ENCODE assay signal across 9 cellular contexts in genomic region chr10:3827768-3828403, GRCh38. TPM values are rescaled to one million over a fixed set of nuclear protein-coding genes. Genes with fewer than 3 reads are reported as not detected.
DNase-seq lines count a peak whose midpoint lies in the region; ATAC-seq and TF ChIP-seq lines count a peak whose summit lies in the region.
"Had no signal": no experiment of that assay in that cellular context is flagged by ENCODE, and none has a peak within 500 bp of the region (broad histone marks: within the 10 kb centered on the region; RNA-seq: fewer than 3 reads in every experiment).

No MANE protein-coding gene starts in this region.

- H3K36me3 Mint-ChIP-seq in CD8-positive, alpha-beta memory T cell: no peaks in the 10 kb centered on the region

- TF ChIP-seq CTCF in VCaP (conservative IDR thresholded peaks at IDR 0.05) (no peak), esophagus squamous epithelium (IDR thresholded peaks at IDR 0.05) (no peak), gastrocnemius medialis (IDR thresholded peaks at IDR 0.05 in 4 of 5, conservative IDR thresholded peaks at IDR 0.05 in 1 of 5) (no peak)

- ATAC-seq in gastrocnemius medialis: no peak
- ATAC-seq in HG03432 (IDR thresholded peaks at IDR 0.05; ENCODE audit: unreplicated experiment): no peak
- no peak for ATAC-seq in HG02870 (IDR thresholded peaks at IDR 0.05; ENCODE audit: unreplicated experiment)

- no peaks in the 10 kb centered on the region for H3K9me3 Mint-ChIP-seq in CD8-positive, alpha-beta memory T cell

- CTCF ChIA-PET in CD8-positive, alpha-beta memory T cell (lab: Charles Lee): interaction anchor here (1.4 to 3.4 kb wide), 4 partner anchors 17 to 48 kb away, joined by 3 to 14 read pairs (median 4); no protein-coding TSS in a partner anchor

- peaks cover 15% of the 10 kb centered on the region for H3K4me1 ChIP-seq in CD8-positive, alpha-beta memory T cell (ENCODE audit: insufficient read depth, low read length)
- H3K4me1 ChIP-seq in esophagus squamous epithelium: peaks cover 0 to 32% (median 10%) of the 10 kb centered on the region in 3 donors
- H3K4me1 ChIP-seq in gastrocnemius medialis: peaks cover 33 to 36% of the 10 kb centered on the region in 2 donors

- no peaks in the 10 kb centered on the region for H3K9me3 ChIP-seq in CD8-positive, alpha-beta memory T cell (ENCODE audit: low read length)
- H3K9me3 ChIP-seq in esophagus squamous epithelium (no peaks in the 10 kb centered on the region), gastrocnemius medialis (no peaks in the 10 kb centered on the region)

- H3K4me3 Mint-ChIP-seq in CD8-positive, alpha-beta memory T cell: peak overlapping the region; percentile 37 to 88 (median 80)

- H3K4me1 Mint-ChIP-seq in CD8-positive, alpha-beta memory T cell: peaks cover 21 to 47% (median 22%) of the 10 kb centered on the region in 3 donors

- peak overlapping the region; percentile 72 to 96 (median 94) for H3K27ac Mint-ChIP-seq in CD8-positive, alpha-beta memory T cell

- no peaks in the 10 kb centered on the region for H3K36me3 ChIP-seq in CD8-positive, alpha-beta memory T cell (ENCODE audit: insufficient read depth, low read length)
- H3K36me3 ChIP-seq in esophagus squamous epithelium (no peaks in the 10 kb centered on the region), gastrocnemius medialis (no peaks in the 10 kb centered on the region)

- H3K27me3 ChIP-seq in CD8-positive, alpha-beta memory T cell (ENCODE audit: insufficient read depth, low read length, poor library complexity, severe bottlenecking): no peaks in the 10 kb centered on the region
- no peaks in the 10 kb centered on the region for H3K27me3 ChIP-seq in esophagus squamous epithelium
- no peaks in the 10 kb centered on the region for H3K27me3 ChIP-seq in gastrocnemius medialis

- in situ Hi-C loops in gastrocnemius medialis (cut with MboI; ENCODE audit: low sequenced_read_pairs in 4 of 4): no loop called here

- no peak for DNase-seq in CD8-positive, alpha-beta memory T cell
- DNase-seq in esophagus squamous epithelium (lab: John Stamatoyannopoulos, UW) (no peak), gastrocnemius medialis (no peak), NOMO-1 (lab: John Stamatoyannopoulos, UW; ENCODE audit: unreplicated experiment in 2 of 2) (no peak)
- DNase-seq in NK-92 treated with Interleukin-12 subunit alpha and Interleukin-12 subunit beta, amount 100 ng/mL, for 24 hours (lab: John Stamatoyannopoulos, UW): no peak
- DNase-seq: MM.1S had no signal

- peak overlapping the region; percentile 35 for H3K4me3 ChIP-seq in CD8-positive, alpha-beta memory T cell (ENCODE audit: low read length)
- H3K4me3 ChIP-seq in esophagus squamous epithelium (peak overlapping the region in 1 of 4 donors; percentile 49), gastrocnemius medialis (peak overlapping the region in 3 of 4 donors; percentile 50 to 62 (median 54))

- POLR2A ChIA-PET in CD8-positive, alpha-beta memory T cell (lab: Charles Lee): interaction anchor here (0.6 to 3.5 kb wide), 5 partner anchors 17 to 655 kb away, joined by 3 to 59 read pairs (median 9); partner anchors contain the start of gene KLF6

- H3K27ac ChIP-seq in CD8-positive, alpha-beta memory T cell (ENCODE audit: low read depth, low read length): peak overlapping the region; percentile 67
- H3K27ac ChIP-seq in VCaP: peak overlapping the region; percentile 64
- peak overlapping the region in 3 of 4 donors; percentile 42 to 80 (median 76) for H3K27ac ChIP-seq in esophagus squamous epithelium
- peak overlapping the region; percentile 87 to 92 (median 89) for H3K27ac ChIP-seq in gastrocnemius medialis

- TF ChIP-seq POLR2A in esophagus squamous epithelium (IDR thresholded peaks at IDR 0.05) (no peak), gastrocnemius medialis (IDR thresholded peaks at IDR 0.05) (no peak)

- no peaks in the 10 kb centered on the region for H3K27me3 Mint-ChIP-seq in CD8-positive, alpha-beta memory T cell

- intact Hi-C loops in esophagus squamous epithelium (cut with DNase I) (no loop called here), gastrocnemius medialis (cut with DNase I; ENCODE audit: low total_unique reads) (loop anchor here (5.0 to 10.0 kb wide), 3 partner anchors 83 to 849 kb away; no protein-coding TSS in a partner anchor)

- WGBS in esophagus squamous epithelium, 2 donors: 94 to 97% methylated on average over 19 to 27 of the region's 27 CpGs

RNA-seq across cellular contexts. Expression of gene KLF6, which starts 42.9 kb away (rescaled TPM):
- total RNA-seq in CD8-positive, alpha-beta memory T cell: 100 to 1,000 TPM; 187 to 192 TPM
- polyA plus RNA-seq in CD8-positive, alpha-beta memory T cell: 883 TPM
- total RNA-seq in esophagus squamous epithelium: 10 to 100 TPM; 39.6 to 91.2 (median 74.2) TPM
- total RNA-seq in gastrocnemius medialis: 10 to 100 TPM; 23.3 to 84.7 (median 49.8) TPM
